In genomic region chr16:10941127-10941933, GRCh38 we compare ENCODE assay signal across 8 cellular contexts. TPM values are rescaled to one million over a fixed set of nuclear protein-coding genes. Genes with fewer than 3 reads are reported as not detected.
DNase-seq lines count a peak whose midpoint lies in the region; ATAC-seq and FAIRE-seq lines count a peak whose summit lies in the region.

No MANE protein-coding gene starts in this region.

- no peak for FAIRE-seq in RCC 7860 (lab: Jason Lieb, UNC)

- ATAC-seq in GM19324 (IDR thresholded peaks at IDR 0.05; ENCODE audit: low FRiP score, unreplicated experiment) (peak; percentile 0), GM18502 (IDR thresholded peaks at IDR 0.05; ENCODE audit: poor library complexity, unreplicated experiment) (no peak)
- no peak for ATAC-seq in effector memory CD8-positive, alpha-beta T cell (replicated peaks)

- H3K36me3 ChIP-seq in NT2/D1 (ENCODE audit: insufficient read depth, insufficient read length, low read length), result peaks cover 39% of the 10 kb centered on the region
- peaks cover 19% of the 10 kb centered on the region for H3K36me3 ChIP-seq in neuron (ENCODE audit: insufficient read depth, low read length)

- H3K36me3 Mint-ChIP-seq in effector memory CD8-positive, alpha-beta T cell (ENCODE audit: insufficient read depth), result peaks cover 11% of the 10 kb centered on the region

- no peak overlapping the region for H2AFZ ChIP-seq in neuron (ENCODE audit: low read depth, low read length)

- H3K27ac Mint-ChIP-seq in effector memory CD8-positive, alpha-beta T cell, result peak overlapping the region; percentile 58 to 92

- H3K4me3 Mint-ChIP-seq in effector memory CD8-positive, alpha-beta T cell, result peak overlapping the region; percentile 93 to 96

- peaks cover 68 to 76% of the 10 kb centered on the region in 2 donors for H3K4me1 Mint-ChIP-seq in effector memory CD8-positive, alpha-beta T cell (ENCODE audit: low read depth in 2 of 2)

- H3K27me3 ChIP-seq in NT2/D1 (ENCODE audit: insufficient read depth, insufficient read length) (peaks cover 15% of the 10 kb centered on the region), neuron (ENCODE audit: insufficient read depth, low read length) (no peaks in the 10 kb centered on the region)

- H3K9ac ChIP-seq in NT2/D1 (ENCODE audit: insufficient read length, low read depth), result peak overlapping the region; percentile 78

- no peak for DNase-seq in NT2/D1 (ENCODE audit: low read depth, low spot score)
- no peak for DNase-seq in effector memory CD8-positive, alpha-beta T cell
- DNase-seq in RCC 7860 (ENCODE audit: low spot score), result no peak
- no peak for DNase-seq in dermis blood vessel endothelial cell
- DNase-seq in COLO829 (ENCODE audit: low spot score), result no peak

- H3K4me3 ChIP-seq in NT2/D1 (ENCODE audit: insufficient read length, low read depth) (peak overlapping the region; percentile 56), neuron (ENCODE audit: low read length) (peak overlapping the region; percentile 55)

- H3K4me1 ChIP-seq in NT2/D1 (ENCODE audit: insufficient read depth, insufficient read length), result peaks cover 10% of the 10 kb centered on the region
- H3K4me1 ChIP-seq in neuron (ENCODE audit: insufficient read depth, low read length), result peaks cover 43% of the 10 kb centered on the region

- no peaks in the 10 kb centered on the region for H3K9me3 Mint-ChIP-seq in effector memory CD8-positive, alpha-beta T cell

- H3K27me3 Mint-ChIP-seq in effector memory CD8-positive, alpha-beta T cell, result no peaks in the 10 kb centered on the region

- H3K9me3 ChIP-seq in NT2/D1 (ENCODE audit: insufficient read depth, low read length), result no peaks in the 10 kb centered on the region
- H3K9me3 ChIP-seq in neuron (ENCODE audit: low read length), result no peaks in the 10 kb centered on the region

RNA-seq across cellular contexts. Expression of gene DEXI, which starts 0.9 kb away (rescaled TPM):
- total RNA-seq in dermis blood vessel endothelial cell, result 42.8 and 65.3 TPM in 2 replicates

RNA-seq across cellular contexts. Expression of gene CLEC16A, which starts 3.0 kb away (rescaled TPM):
- total RNA-seq in dermis blood vessel endothelial cell, result 22.1 and 22.8 TPM in 2 replicates
